In the genomic region with DNA sequence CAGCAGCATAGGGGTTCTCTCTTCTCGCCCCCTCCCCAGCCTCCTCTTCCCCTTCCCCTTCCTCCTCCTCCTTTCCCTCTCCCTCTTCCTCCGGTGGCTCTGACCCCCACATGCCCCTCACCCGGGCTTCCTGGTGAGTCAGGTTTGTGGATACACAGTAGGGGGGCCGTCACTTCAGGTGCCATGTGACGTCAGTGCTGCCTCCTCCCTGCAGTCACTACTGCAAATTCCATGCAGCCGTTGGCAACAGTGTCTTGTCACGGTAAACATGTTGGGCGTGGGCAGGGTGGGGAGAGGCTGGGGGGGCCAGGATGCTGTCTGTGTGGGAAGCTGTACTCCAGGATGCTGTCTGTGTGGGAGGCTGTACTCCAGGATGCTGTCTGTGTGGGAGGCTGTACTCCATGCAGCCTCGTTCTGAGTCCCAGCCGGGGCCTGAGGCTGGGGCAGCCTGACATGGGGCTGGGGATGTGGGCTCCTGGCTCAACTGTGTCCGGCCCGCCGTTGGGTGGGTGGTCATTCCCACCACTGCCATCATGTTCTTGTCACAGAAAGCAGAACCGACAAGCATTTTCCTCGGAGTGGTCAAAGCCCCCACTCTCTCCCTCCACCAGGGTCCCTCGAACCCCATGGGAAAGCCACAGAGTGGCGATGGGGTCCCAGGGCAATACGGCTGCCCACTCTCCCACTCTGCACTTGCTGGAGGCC, we compare ENCODE assay signal across 14 cellular contexts. TPM values are rescaled to one million over a fixed set of nuclear protein-coding genes. Genes with fewer than 3 reads are reported as not detected.
DNase-seq lines count a peak whose midpoint lies in the region; ATAC-seq and TF ChIP-seq lines count a peak whose summit lies in the region.
"Had no signal": no experiment of that assay in that cellular context is flagged by ENCODE, and none has a peak within 500 bp of the region (broad histone marks: within the 10 kb centered on the region; RNA-seq: fewer than 3 reads in every experiment).

No MANE protein-coding gene starts in this region.

- no peaks in the 10 kb centered on the region for H3K9me3 ChIP-seq in T-helper 17 cell (ENCODE audit: control insufficient read depth, low read length, poor library complexity, severe bottlenecking)
- no peaks in the 10 kb centered on the region for H3K9me3 ChIP-seq in heart right ventricle
- H3K9me3 ChIP-seq in spleen: no peaks in the 10 kb centered on the region
- H3K9me3 ChIP-seq: pancreas, thyroid gland had no signal

- no peak for ATAC-seq in T-helper 17 cell
- ATAC-seq in heart right ventricle: peak; percentile 18 to 93 (median 76)

- DNase-seq in activated CD4-positive, alpha-beta memory T cell treated with anti-CD3 and anti-CD28 coated beads for 36 hours: peak; percentile 1
- no peak for DNase-seq in activated CD4-positive, alpha-beta memory T cell treated with anti-CD3 and anti-CD28 coated beads, Interleukin-2, amount 10 ng/mL, durations not matched to agents 7 days and 5 days
- DNase-seq in T-helper 17 cell (peak in 2 of 3 donors; percentile 1 to 4), heart right ventricle (peak; percentile 18 to 66), spleen (peak; percentile 79), iPS-NIHi7 (ENCODE audit: extremely low spot score) (no peak), NCI-H526 (lab: John Stamatoyannopoulos, UW) (no peak), OCI-M2 (lab: John Stamatoyannopoulos, UW; ENCODE audit: unreplicated experiment) (no peak)
- DNase-seq: islet precursor cell, NCI-H1105 treated with DMSO at 0.1 percent for 48 hours, thyroid gland had no signal

- no peak overlapping the region for H3K27ac Mint-ChIP-seq in activated CD4-positive, alpha-beta memory T cell treated with anti-CD3 and anti-CD28 coated beads for 36 hours
- H3K27ac Mint-ChIP-seq in activated CD4-positive, alpha-beta memory T cell treated with anti-CD3 and anti-CD28 coated beads, Interleukin-2, amount 10 ng/mL, durations not matched to agents 7 days and 5 days: no peak overlapping the region
- no peak overlapping the region for H3K27ac Mint-ChIP-seq in T-helper 17 cell
- H3K27ac Mint-ChIP-seq: activated naive CD4-positive, alpha-beta T cell treated with anti-CD3 and anti-CD28 coated beads, Interleukin-2, amount 10 ng/mL, durations not matched to agents 7 days and 5 days had no signal

- H3K9me3 Mint-ChIP-seq in activated CD4-positive, alpha-beta memory T cell treated with anti-CD3 and anti-CD28 coated beads for 36 hours: no peaks in the 10 kb centered on the region
- no peaks in the 10 kb centered on the region for H3K9me3 Mint-ChIP-seq in activated CD4-positive, alpha-beta memory T cell treated with anti-CD3 and anti-CD28 coated beads, Interleukin-2, amount 10 ng/mL, durations not matched to agents 7 days and 5 days
- H3K9me3 Mint-ChIP-seq: activated naive CD4-positive, alpha-beta T cell treated with anti-CD3 and anti-CD28 coated beads, Interleukin-2, amount 10 ng/mL, durations not matched to agents 7 days and 5 days had no signal

- intact Hi-C loops in activated CD4-positive, alpha-beta memory T cell treated with anti-CD3 and anti-CD28 coated beads for 36 hours (cut with micrococcal nuclease): no loop called here
- intact Hi-C loops in heart right ventricle (cut with DNase I): no loop called here
- intact Hi-C loops in spleen (cut with DNase I; ENCODE audit: low total_unique reads): no loop called here

- H3K36me3 ChIP-seq in heart right ventricle (no peaks in the 10 kb centered on the region), spleen (no peaks in the 10 kb centered on the region)
- H3K36me3 ChIP-seq: pancreas, thyroid gland had no signal

- H3K27me3 ChIP-seq in heart right ventricle (peaks cover 0 to 22% (median 0%) of the 10 kb centered on the region in 7 donors), spleen (replicated peaks in 1 of 7) (peaks cover 0 to 25% (median 0%) of the 10 kb centered on the region in 7 donors)
- H3K27me3 ChIP-seq: pancreas, thyroid gland had no signal

- POLR2A ChIA-PET in activated CD4-positive, alpha-beta memory T cell treated with anti-CD3 and anti-CD28 coated beads for 36 hours (lab: Charles Lee): no interaction called here
- POLR2A ChIA-PET in activated CD4-positive, alpha-beta memory T cell treated with anti-CD3 and anti-CD28 coated beads, Interleukin-2, amount 10 ng/mL, durations not matched to agents 7 days and 5 days (lab: Charles Lee): no interaction called here

- no peak overlapping the region for H3K4me3 ChIP-seq in heart right ventricle
- H3K4me3 ChIP-seq in spleen: no peak overlapping the region
- H3K4me3 ChIP-seq: pancreas, thyroid gland had no signal

- 35 to 47% methylated on average over 18 of the region's 18 CpGs for WGBS in heart right ventricle, 2 donors
- WGBS in spleen, 5 donors: 53 to 64% (median 59%) methylated on average over 16 to 18 of the region's 18 CpGs

- H3K27ac ChIP-seq in heart right ventricle (peak overlapping the region in 4 of 10 donors; percentile 26 to 43 (median 38)), spleen (peak overlapping the region in 4 of 8 donors; percentile 26 to 54 (median 32))
- H3K27ac ChIP-seq: thyroid gland had no signal

- no peaks in the 10 kb centered on the region for H3K4me1 Mint-ChIP-seq in activated CD4-positive, alpha-beta memory T cell treated with anti-CD3 and anti-CD28 coated beads for 36 hours (ENCODE audit: low read depth)
- H3K4me1 Mint-ChIP-seq in activated CD4-positive, alpha-beta memory T cell treated with anti-CD3 and anti-CD28 coated beads, Interleukin-2, amount 10 ng/mL, durations not matched to agents 7 days and 5 days: no peaks in the 10 kb centered on the region
- H3K4me1 Mint-ChIP-seq in T-helper 17 cell: peaks cover 2% of the 10 kb centered on the region
- H3K4me1 Mint-ChIP-seq: activated naive CD4-positive, alpha-beta T cell treated with anti-CD3 and anti-CD28 coated beads, Interleukin-2, amount 10 ng/mL, durations not matched to agents 7 days and 5 days had no signal

- H3K4me1 ChIP-seq in heart right ventricle (peaks cover 4 to 27% (median 15%) of the 10 kb centered on the region in 9 donors), spleen (peaks cover 4 to 30% (median 20%) of the 10 kb centered on the region in 6 donors)
- H3K4me1 ChIP-seq: thyroid gland had no signal

- no peak for TF ChIP-seq CTCF in heart right ventricle (IDR thresholded peaks at IDR 0.05)
- TF ChIP-seq CTCF in spleen (IDR thresholded peaks at IDR 0.05 in 8 of 11, conservative IDR thresholded peaks at IDR 0.05 in 3 of 11): no peak

- no peak for TF ChIP-seq POLR2A in spleen (IDR thresholded peaks at IDR 0.05)

- no peaks in the 10 kb centered on the region for H3K36me3 Mint-ChIP-seq in activated CD4-positive, alpha-beta memory T cell treated with anti-CD3 and anti-CD28 coated beads for 36 hours
- no peaks in the 10 kb centered on the region for H3K36me3 Mint-ChIP-seq in activated CD4-positive, alpha-beta memory T cell treated with anti-CD3 and anti-CD28 coated beads, Interleukin-2, amount 10 ng/mL, durations not matched to agents 7 days and 5 days (ENCODE audit: low read depth)
- no peaks in the 10 kb centered on the region for H3K36me3 Mint-ChIP-seq in T-helper 17 cell (ENCODE audit: low read depth)
- H3K36me3 Mint-ChIP-seq: activated naive CD4-positive, alpha-beta T cell treated with anti-CD3 and anti-CD28 coated beads, Interleukin-2, amount 10 ng/mL, durations not matched to agents 7 days and 5 days had no signal

- peaks cover 2% of the 10 kb centered on the region for H3K27me3 Mint-ChIP-seq in activated CD4-positive, alpha-beta memory T cell treated with anti-CD3 and anti-CD28 coated beads for 36 hours
- peaks cover 3% of the 10 kb centered on the region for H3K27me3 Mint-ChIP-seq in activated CD4-positive, alpha-beta memory T cell treated with anti-CD3 and anti-CD28 coated beads, Interleukin-2, amount 10 ng/mL, durations not matched to agents 7 days and 5 days
- H3K27me3 Mint-ChIP-seq in T-helper 17 cell: peaks cover 19% of the 10 kb centered on the region
- H3K27me3 Mint-ChIP-seq: activated naive CD4-positive, alpha-beta T cell treated with anti-CD3 and anti-CD28 coated beads, Interleukin-2, amount 10 ng/mL, durations not matched to agents 7 days and 5 days had no signal

- no peak overlapping the region for H3K4me3 Mint-ChIP-seq in activated CD4-positive, alpha-beta memory T cell treated with anti-CD3 and anti-CD28 coated beads for 36 hours
- no peak overlapping the region for H3K4me3 Mint-ChIP-seq in activated CD4-positive, alpha-beta memory T cell treated with anti-CD3 and anti-CD28 coated beads, Interleukin-2, amount 10 ng/mL, durations not matched to agents 7 days and 5 days
- H3K4me3 Mint-ChIP-seq in T-helper 17 cell: no peak overlapping the region
- H3K4me3 Mint-ChIP-seq: activated naive CD4-positive, alpha-beta T cell treated with anti-CD3 and anti-CD28 coated beads, Interleukin-2, amount 10 ng/mL, durations not matched to agents 7 days and 5 days had no signal

- CTCF ChIA-PET in activated CD4-positive, alpha-beta memory T cell treated with anti-CD3 and anti-CD28 coated beads for 36 hours (lab: Charles Lee): no interaction called here
- CTCF ChIA-PET in activated CD4-positive, alpha-beta memory T cell treated with anti-CD3 and anti-CD28 coated beads, Interleukin-2, amount 10 ng/mL, durations not matched to agents 7 days and 5 days (lab: Charles Lee): no interaction called here

RNA-seq across cellular contexts. Expression of gene MUC2, which starts 2.4 kb away (rescaled TPM):
- total RNA-seq in activated CD4-positive, alpha-beta memory T cell treated with anti-CD3 and anti-CD28 coated beads for 36 hours: not detected
- not detected for total RNA-seq in activated CD4-positive, alpha-beta memory T cell treated with anti-CD3 and anti-CD28 coated beads, Interleukin-2, amount 10 ng/mL, durations not matched to agents 7 days and 5 days
- total RNA-seq in T-helper 17 cell (not detected), heart right ventricle (under 1 TPM in 1 of 10 donors, not detected in 9; 0.03 TPM), spleen (under 1 TPM in 2 of 7 donors, not detected in 5; 0.03 to 0.06 TPM)
- polyA plus RNA-seq in heart right ventricle (not detected), spleen (under 1 TPM in 1 of 3 donors, not detected in 2; 0.03 TPM)
- total RNA-seq: thyroid gland had no signal
- polyA plus RNA-seq: AG04450 had no signal

RNA-seq across cellular contexts. Expression of gene MUC6, which starts 35.8 kb away (rescaled TPM):
- not detected for total RNA-seq in activated CD4-positive, alpha-beta memory T cell treated with anti-CD3 and anti-CD28 coated beads for 36 hours
- not detected for total RNA-seq in activated CD4-positive, alpha-beta memory T cell treated with anti-CD3 and anti-CD28 coated beads, Interleukin-2, amount 10 ng/mL, durations not matched to agents 7 days and 5 days
- not detected for total RNA-seq in T-helper 17 cell
- total RNA-seq in heart right ventricle: not detected
- under 1 TPM; 0.01 to 0.07 TPM for polyA plus RNA-seq in heart right ventricle
- under 1 TPM in 4 of 7 donors, not detected in 3; 0.09 to 0.76 (median 0.34) TPM for total RNA-seq in spleen
- polyA plus RNA-seq in spleen: under 1 TPM; 0.02 to 0.22 (median 0.11) TPM
- total RNA-seq: thyroid gland had no signal
- polyA plus RNA-seq: AG04450 had no signal

Comparison
In these comparisons a context has a peak if more than half of its experiments do, and no peak if none do; other contexts are left out.
1. DNase-seq: peak in activated CD4-positive, alpha-beta memory T cell treated with anti-CD3 and anti-CD28 coated beads for 36 hours (single experiment), T-helper 17 cell (2 of 3), heart right ventricle (2 of 2) and spleen (single experiment); none in activated CD4-positive, alpha-beta memory T cell treated with anti-CD3 and anti-CD28 coated beads, Interleukin-2, amount 10 ng/mL, durations not matched to agents 7 days and 5 days (single experiment), iPS-NIHi7 (single experiment), NCI-H526 (0 of 2) and OCI-M2 (single experiment).